Comparison of ENCODE assay signal across 1 cellular context in the genomic region with DNA sequence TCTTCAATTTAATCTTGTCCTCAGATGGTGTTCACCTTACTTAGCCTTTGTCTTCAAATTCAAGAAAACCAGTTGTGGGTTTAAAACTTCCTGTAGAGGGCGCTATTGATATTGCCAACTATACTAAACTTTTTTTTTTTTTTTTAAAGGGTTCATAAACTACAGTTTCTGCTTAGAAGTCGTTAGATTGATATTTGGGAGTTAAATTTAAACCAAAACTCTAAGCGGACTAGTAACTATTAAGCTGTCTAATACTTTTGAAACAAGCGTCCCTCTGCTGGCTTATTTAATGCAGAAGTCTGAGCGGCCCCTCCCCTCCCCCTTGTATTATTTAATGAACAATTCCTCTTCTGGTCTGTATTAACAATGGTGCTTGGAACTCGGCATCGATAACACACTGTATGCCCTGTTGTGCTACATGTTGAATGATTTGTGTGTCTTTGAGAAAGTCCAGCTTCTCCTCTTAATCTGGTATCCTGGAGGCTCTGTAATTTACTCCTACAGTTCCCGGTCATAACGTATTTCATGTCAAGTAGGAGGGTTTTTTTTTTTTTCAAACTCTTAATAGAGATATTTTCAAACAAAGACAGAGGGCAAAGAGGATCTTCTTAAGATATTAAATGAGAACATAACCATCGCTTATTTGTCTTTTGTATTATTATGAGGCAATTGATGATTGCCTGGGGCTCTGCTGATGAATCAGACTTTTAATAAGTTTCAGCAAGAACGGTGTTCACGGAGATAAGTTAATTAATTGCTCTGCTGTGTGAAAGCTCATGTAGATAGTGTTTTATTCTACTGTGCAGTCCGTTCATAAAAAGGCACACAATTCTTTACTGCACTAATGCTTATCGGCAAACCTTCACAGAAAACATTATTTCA.
A peak's percentile ranks its signal among the peaks of the same experiment; 100 is the strongest.
TF ChIP-seq lines count a peak whose summit lies in the region.

No MANE protein-coding gene starts in this region.

TF ChIP-seq in HepG2, 621 proteins besides CTCF, POLR2A, EP300 and RAD21 (continued from another document):
- TF ChIP-seq PAX8 (CRISPR knock-in tag; IDR thresholded peaks at IDR 0.05; ENCODE audit: borderline replicate concordance) (no peak), CERS6 (CRISPR knock-in tag; IDR thresholded peaks at IDR 0.05) (no peak), ZNF776 (CRISPR knock-in tag; IDR thresholded peaks at IDR 0.05) (no peak), SMC3 (IDR thresholded peaks at IDR 0.05; ENCODE audit: low read length) (peak; percentile 15; the same call in 1 of the 2 replicates), NCOA2 (CRISPR knock-in tag; IDR thresholded peaks at IDR 0.05) (no peak), STAG1 (CRISPR knock-in tag; IDR thresholded peaks at IDR 0.05) (peak; percentile 50), STAT6 (CRISPR knock-in tag; IDR thresholded peaks at IDR 0.05; ENCODE audit: borderline replicate concordance) (no peak), ZSCAN21 (CRISPR knock-in tag; IDR thresholded peaks at IDR 0.05; ENCODE audit: borderline replicate concordance) (no peak), ATF1 (CRISPR knock-in tag; IDR thresholded peaks at IDR 0.05) (no peak), XRCC5 (optimal IDR thresholded peaks at IDR 0.05; ENCODE audit: low read length) (no peak), TCF12 (IDR thresholded peaks at IDR 0.05) (no peak), TCF12 (CRISPR knock-in tag; IDR thresholded peaks at IDR 0.05) (no peak)
- TF ChIP-seq, protein P1, sequence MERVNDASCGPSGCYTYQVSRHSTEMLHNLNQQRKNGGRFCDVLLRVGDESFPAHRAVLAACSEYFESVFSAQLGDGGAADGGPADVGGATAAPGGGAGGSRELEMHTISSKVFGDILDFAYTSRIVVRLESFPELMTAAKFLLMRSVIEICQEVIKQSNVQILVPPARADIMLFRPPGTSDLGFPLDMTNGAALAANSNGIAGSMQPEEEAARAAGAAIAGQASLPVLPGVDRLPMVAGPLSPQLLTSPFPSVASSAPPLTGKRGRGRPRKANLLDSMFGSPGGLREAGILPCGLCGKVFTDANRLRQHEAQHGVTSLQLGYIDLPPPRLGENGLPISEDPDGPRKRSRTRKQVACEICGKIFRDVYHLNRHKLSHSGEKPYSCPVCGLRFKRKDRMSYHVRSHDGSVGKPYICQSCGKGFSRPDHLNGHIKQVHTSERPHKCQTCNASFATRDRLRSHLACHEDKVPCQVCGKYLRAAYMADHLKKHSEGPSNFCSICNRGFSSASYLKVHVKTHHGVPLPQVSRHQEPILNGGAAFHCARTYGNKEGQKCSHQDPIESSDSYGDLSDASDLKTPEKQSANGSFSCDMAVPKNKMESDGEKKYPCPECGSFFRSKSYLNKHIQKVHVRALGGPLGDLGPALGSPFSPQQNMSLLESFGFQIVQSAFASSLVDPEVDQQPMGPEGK (CRISPR knock-in tag; IDR thresholded peaks at IDR 0.05) = no peak
- TF ChIP-seq, protein P2, sequence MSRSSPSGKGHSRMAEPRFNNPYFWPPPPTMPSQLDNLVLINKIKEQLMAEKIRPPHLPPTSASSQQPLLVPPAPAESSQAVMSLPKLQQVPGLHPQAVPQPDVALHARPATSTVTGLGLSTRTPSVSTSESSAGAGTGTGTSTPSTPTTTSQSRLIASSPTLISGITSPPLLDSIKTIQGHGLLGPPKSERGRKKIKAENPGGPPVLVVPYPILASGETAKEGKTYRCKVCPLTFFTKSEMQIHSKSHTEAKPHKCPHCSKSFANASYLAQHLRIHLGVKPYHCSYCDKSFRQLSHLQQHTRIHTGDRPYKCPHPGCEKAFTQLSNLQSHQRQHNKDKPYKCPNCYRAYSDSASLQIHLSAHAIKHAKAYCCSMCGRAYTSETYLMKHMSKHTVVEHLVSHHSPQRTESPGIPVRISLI (CRISPR knock-in tag; IDR thresholded peaks at IDR 0.05; ENCODE audit: borderline replicate concordance) = peak; percentile 78
TF ChIP-seq in HepG2: peak in this region for 3.
